ENCODE assay signal across 1 cellular context in genomic region chr1:67733741-67734690, GRCh38.
TF ChIP-seq lines count a peak whose summit lies in the region.

No MANE protein-coding gene starts in this region.

TF ChIP-seq in K562, 482 proteins besides CTCF, POLR2A, EP300 and RAD21 (continued from another document and continues in another):
- TF ChIP-seq CHD7 (IDR thresholded peaks at IDR 0.05; ENCODE audit: low read depth, low read length) (no peak), PHB2 (IDR thresholded peaks at IDR 0.05; ENCODE audit: low read depth) (peak; percentile 77; the same call in 1 of the 2 replicates), RBM17 (IDR thresholded peaks at IDR 0.05; ENCODE audit: borderline replicate concordance, low read depth, low read length) (no peak), JUND (IDR thresholded peaks at IDR 0.05; ENCODE audit: borderline replicate concordance, low read depth, low read length) (no peak; the same call in 1 of the 2 replicates), JUND (tag; IDR thresholded peaks at IDR 0.05; ENCODE audit: borderline replicate concordance, low read depth, low read length) (peak; percentile 57; the same call in 2 of the 3 replicates), ARHGAP35 (IDR thresholded peaks at IDR 0.05; ENCODE audit: partially characterized antibody) (no peak), DEAF1 (CRISPR knock-in tag; IDR thresholded peaks at IDR 0.05) (no peak), CEBPZ (IDR thresholded peaks at IDR 0.05; ENCODE audit: borderline replicate concordance, low read depth, low read length) (no peak), HINFP (tag; conservative IDR thresholded peaks at IDR 0.05; ENCODE audit: low read depth) (no peak), GTF2E2 (tag; IDR thresholded peaks at IDR 0.05) (0 out of 2 replicates have a peak, but pooled peaks have one; percentile 43), ZBTB34 (CRISPR knock-in tag; IDR thresholded peaks at IDR 0.05) (no peak), ZNF695 (CRISPR knock-in tag; IDR thresholded peaks at IDR 0.05) (no peak), PATZ1 (CRISPR knock-in tag; IDR thresholded peaks at IDR 0.05; ENCODE audit: borderline replicate concordance) (no peak), GATAD2B (IDR thresholded peaks at IDR 0.05; ENCODE audit: borderline replicate concordance) (peak; percentile 42), DACH1 (IDR thresholded peaks at IDR 0.05; ENCODE audit: partially characterized antibody) (no peak), ZNF24 (IDR thresholded peaks at IDR 0.05) (no peak; the same call in 1 of the 2 replicates), ZNF583 (CRISPR knock-in tag; IDR thresholded peaks at IDR 0.05) (no peak), ESRRA (IDR thresholded peaks at IDR 0.05; ENCODE audit: borderline replicate concordance, low read depth) (peak; percentile 61), MLX (CRISPR knock-in tag; conservative IDR thresholded peaks at IDR 0.05) (no peak), PRDM10 (IDR thresholded peaks at IDR 0.05; ENCODE audit: partially characterized antibody) (peak; percentile 36), MYNN (IDR thresholded peaks at IDR 0.05) (peak; percentile 87), MYNN (CRISPR knock-in tag; IDR thresholded peaks at IDR 0.05) (no peak), KDM2B (CRISPR knock-in tag; IDR thresholded peaks at IDR 0.05) (no peak), GABPB2 (CRISPR knock-in tag; conservative IDR thresholded peaks at IDR 0.05) (no peak), ARID1B (IDR thresholded peaks at IDR 0.05) (peak; percentile 99), KAT7 (CRISPR knock-in tag; IDR thresholded peaks at IDR 0.05; ENCODE audit: borderline replicate concordance) (no peak), ZNF551 (CRISPR knock-in tag; IDR thresholded peaks at IDR 0.05) (no peak), NBN (IDR thresholded peaks at IDR 0.05; ENCODE audit: low read depth) (peak; percentile 83)
